ENCODE assay signal across 1 cellular context in genomic region chr15:96887730-96888129, GRCh38.
TF ChIP-seq lines count a peak whose summit lies in the region.

No MANE protein-coding gene starts in this region.

TF ChIP-seq in GM12878, 131 proteins besides CTCF, POLR2A, EP300 and RAD21 (continued from another document):
- TF ChIP-seq ZNF217 (IDR thresholded peaks at IDR 0.05) (no peak), NKRF (conservative IDR thresholded peaks at IDR 0.05) (no peak), NBN (IDR thresholded peaks at IDR 0.05) (no peak), EGR1 (IDR thresholded peaks at IDR 0.05; ENCODE audit: borderline replicate concordance in 1 of 2, low read depth in 2 of 2, low read length in 2 of 2) (no peak), LARP7 (IDR thresholded peaks at IDR 0.05) (no peak), IRF4 (IDR thresholded peaks at IDR 0.05; ENCODE audit: low read depth, low read length) (no peak)
